In genomic region chr18:56641714-56642331, GRCh38 we compare ENCODE assay signal across 21 cellular contexts. TPM values are rescaled to one million over a fixed set of nuclear protein-coding genes. Genes with fewer than 3 reads are reported as not detected.
A peak's percentile ranks its signal among the peaks of the same experiment; 100 is the strongest.
DNase-seq lines count a peak whose midpoint lies in the region; ATAC-seq and TF ChIP-seq lines count a peak whose summit lies in the region.
"Had no signal": no experiment of that assay in that cellular context is flagged by ENCODE, and none has a peak within 500 bp of the region (broad histone marks: within the 10 kb centered on the region; RNA-seq: fewer than 3 reads in every experiment).

No MANE protein-coding gene starts in this region.

- TF ChIP-seq CTCF in brain microvascular endothelial cell (IDR thresholded peaks at IDR 0.05; ENCODE audit: low read depth, low read length, missing control alignments) (no peak), right atrium auricular region (IDR thresholded peaks at IDR 0.05) (no peak)

- peak; percentile 8 for DNase-seq in Caki2 (ENCODE audit: low read depth)
- peak; percentile 87 for DNase-seq in HT1080 (ENCODE audit: low read depth)
- DNase-seq in brain microvascular endothelial cell, result peak; percentile 36
- DNase-seq in islet precursor cell, result peak; percentile 62
- DNase-seq in SHP77 (lab: John Stamatoyannopoulos, UW), result no peak
- DNase-seq in right atrium auricular region (ENCODE audit: low spot score), result no peak
- DNase-seq: activated B cell treated with CpG ODN at 0.5 μM for 24 hours; activated CD8-positive, alpha-beta memory T cell treated with anti-CD3 and anti-CD28 coated beads for 24 hours; amygdala; GF-D8; head of caudate nucleus; kidney; NCI-H1092 treated with DMSO at 0.1 percent for 48 hours; NCI-H774; nephron progenitor cell; stimulated activated CD4-positive, alpha-beta T cell treated with anti-CD3 and anti-CD28 coated beads, Interleukin-1b, Interleukin-23, amount 100 ng/mL, for 48 hours; T-cell had no signal

- no peaks in the 10 kb centered on the region for H3K36me3 ChIP-seq in brain microvascular endothelial cell (replicated peaks)
- H3K36me3 ChIP-seq in right atrium auricular region, result no peaks in the 10 kb centered on the region

- H3K9me3 ChIP-seq in right atrium auricular region, result no peaks in the 10 kb centered on the region

- no peak overlapping the region for H3K4me3 ChIP-seq in brain microvascular endothelial cell (ENCODE audit: low read depth, low read length)
- no peak overlapping the region for H3K4me3 ChIP-seq in right atrium auricular region
- H3K4me3 ChIP-seq: coronary artery had no signal

- ATAC-seq in GM21786 (IDR thresholded peaks at IDR 0.05; ENCODE audit: unreplicated experiment), result no peak
- no peak for ATAC-seq in GM19351 (IDR thresholded peaks at IDR 0.05; ENCODE audit: unreplicated experiment)
- ATAC-seq: Panc1, T-cell had no signal

- in situ Hi-C loops in Caki2 (cut with HindIII; ENCODE audit: low pct_unique_long_range_greater_than_20kb, low sequenced_read_pairs), result no loop called here
- in situ Hi-C loops in brain microvascular endothelial cell (cut with HindIII; ENCODE audit: low pct_ligation_motif_present, low sequenced_read_pairs), result no loop called here

- H3K4me1 ChIP-seq in right atrium auricular region, result peaks cover 0 to 11% of the 10 kb centered on the region in 2 donors

- H3K27me3 ChIP-seq in brain microvascular endothelial cell (replicated peaks) (no peaks in the 10 kb centered on the region), right atrium auricular region (no peaks in the 10 kb centered on the region)

- H3K27ac ChIP-seq in brain microvascular endothelial cell, result no peak overlapping the region
- no peak overlapping the region for H3K27ac ChIP-seq in right atrium auricular region
- H3K27ac ChIP-seq: coronary artery had no signal

RNA-seq across cellular contexts. Expression of gene TXNL1, which starts 3.4 kb away (rescaled TPM):
- total RNA-seq in Caki2 (2014; rRNA removed; shearing (Covaris generic); ENCODE audit: low replicate concordance), result 72.9 and 85.5 TPM in 2 replicates
- total RNA-seq in HT1080 (2014; rRNA removed; shearing (Covaris generic)), result 84.5 and 88.8 TPM in 2 replicates
- polyA plus RNA-seq in HT1080 (2015; cell fraction: cytosol; rRNA removed), result 109 and 116 TPM in 2 replicates
- 78.6 and 84.7 TPM in 2 replicates for polyA plus RNA-seq in HT1080 (2015; cell fraction: nucleus; rRNA removed)
- total RNA-seq in right atrium auricular region, result 10 to 100 TPM; 45.8 to 59.1 TPM

RNA-seq across cellular contexts. Expression of gene WDR7, which starts 9.3 kb away (rescaled TPM):
- total RNA-seq in Caki2 (2014; rRNA removed; shearing (Covaris generic); ENCODE audit: low replicate concordance), result 2.6 and 6.6 TPM in 2 replicates
- total RNA-seq in HT1080 (2014; rRNA removed; shearing (Covaris generic)), result 11.4 and 11.8 TPM in 2 replicates
- polyA plus RNA-seq in HT1080 (2015; cell fraction: cytosol; rRNA removed), result 3.6 and 5.0 TPM in 2 replicates
- 10.4 and 11.4 TPM in 2 replicates for polyA plus RNA-seq in HT1080 (2015; cell fraction: nucleus; rRNA removed)
- 10 to 100 TPM; 22.3 to 24.0 TPM for total RNA-seq in right atrium auricular region

Comparison
In these comparisons a context has a peak if more than half of its experiments do, and no peak if none do; other contexts are left out.
1. DNase-seq: peak in Caki2 (single experiment), HT1080 (single experiment), brain microvascular endothelial cell (single experiment) and islet precursor cell (single experiment); none in SHP77 (0 of 2) and right atrium auricular region (single experiment).